8 cellular contexts compared by ENCODE assay signal in genomic region chr6:113306552-113307145, GRCh38.
DNase-seq lines count a peak whose midpoint lies in the region; ATAC-seq and TF ChIP-seq lines count a peak whose summit lies in the region.

No MANE protein-coding gene starts in this region.

- ATAC-seq in GM19324 (IDR thresholded peaks at IDR 0.05; ENCODE audit: low FRiP score, unreplicated experiment) (peak; percentile 95), HG03139 (IDR thresholded peaks at IDR 0.05; ENCODE audit: unreplicated experiment) (peak; percentile 73), right lobe of liver (peak; percentile 78 to 92 (median 86))

- TF ChIP-seq EP300 in suprapubic skin (IDR thresholded peaks at IDR 0.05) = no peak

- H3K9me3 ChIP-seq in SJCRH30 (replicated peaks) (no peaks in the 10 kb centered on the region), breast epithelium (no peaks in the 10 kb centered on the region), right lobe of liver (no peaks in the 10 kb centered on the region), suprapubic skin (no peaks in the 10 kb centered on the region)

- peak; percentile 50 for DNase-seq in DMS53 treated with DMSO at 0.1 percent for 48 hours (lab: John Stamatoyannopoulos, UW; ENCODE audit: unreplicated experiment)
- DNase-seq in SJCRH30 = peak; percentile 21 to 54
- DNase-seq in breast epithelium (ENCODE audit: low spot score in 2 of 2) = peak; percentile 73 to 74
- DNase-seq in right lobe of liver = peak; percentile 44 to 67 (median 48)
- DNase-seq in suprapubic skin (ENCODE audit: low spot score in 2 of 2) = peak in 1 of 2 donors; percentile 61
- no peak for DNase-seq in NCI-H2029 (lab: John Stamatoyannopoulos, UW)

- TF ChIP-seq CTCF in breast epithelium (IDR thresholded peaks at IDR 0.05) = peak; percentile 58 to 73 (median 64)
- TF ChIP-seq CTCF in right lobe of liver (IDR thresholded peaks at IDR 0.05) = peak; percentile 24 to 80 (median 70)
- peak; percentile 51 to 58 for TF ChIP-seq CTCF in suprapubic skin (IDR thresholded peaks at IDR 0.05)

- H3K27ac ChIP-seq in SJCRH30 (no peak overlapping the region), breast epithelium (no peak overlapping the region), right lobe of liver (no peak overlapping the region), suprapubic skin (no peak overlapping the region)

- H3K36me3 ChIP-seq in SJCRH30 (no peaks in the 10 kb centered on the region), breast epithelium (no peaks in the 10 kb centered on the region), right lobe of liver (no peaks in the 10 kb centered on the region), suprapubic skin (no peaks in the 10 kb centered on the region)

- intact Hi-C loops in breast epithelium (cut with DNase I; ENCODE audit: low total_unique reads) = no loop called here
- intact Hi-C loops in right lobe of liver (cut with DNase I) = no loop called here

- H3K4me1 ChIP-seq in SJCRH30 = no peaks in the 10 kb centered on the region
- H3K4me1 ChIP-seq in breast epithelium = no peaks in the 10 kb centered on the region
- no peaks in the 10 kb centered on the region for H3K4me1 ChIP-seq in right lobe of liver
- H3K4me1 ChIP-seq in suprapubic skin = peaks cover 5% of the 10 kb centered on the region

- WGBS in right lobe of liver (ENCODE audit: insufficient coverage, low coverage, low lambda C conversion rate, missing lambda C conversion rate) = 35% methylated on average over 5 of the region's 5 CpGs
- WGBS in suprapubic skin = 43% methylated on average over 5 of the region's 5 CpGs

- no peak overlapping the region for H3K4me3 ChIP-seq in SJCRH30
- H3K4me3 ChIP-seq in breast epithelium = no peak overlapping the region
- no peak overlapping the region for H3K4me3 ChIP-seq in right lobe of liver
- H3K4me3 ChIP-seq in suprapubic skin = no peak overlapping the region

- TF ChIP-seq POLR2A in breast epithelium (IDR thresholded peaks at IDR 0.05) = no peak
- TF ChIP-seq POLR2A in right lobe of liver (IDR thresholded peaks at IDR 0.05) = no peak
- no peak for TF ChIP-seq POLR2A in suprapubic skin (IDR thresholded peaks at IDR 0.05)

- H3K27me3 ChIP-seq in SJCRH30 (no peaks in the 10 kb centered on the region), breast epithelium (no peaks in the 10 kb centered on the region), right lobe of liver (no peaks in the 10 kb centered on the region), suprapubic skin (no peaks in the 10 kb centered on the region)
